ENCODE assay signal across 1 cellular context in the genomic region with DNA sequence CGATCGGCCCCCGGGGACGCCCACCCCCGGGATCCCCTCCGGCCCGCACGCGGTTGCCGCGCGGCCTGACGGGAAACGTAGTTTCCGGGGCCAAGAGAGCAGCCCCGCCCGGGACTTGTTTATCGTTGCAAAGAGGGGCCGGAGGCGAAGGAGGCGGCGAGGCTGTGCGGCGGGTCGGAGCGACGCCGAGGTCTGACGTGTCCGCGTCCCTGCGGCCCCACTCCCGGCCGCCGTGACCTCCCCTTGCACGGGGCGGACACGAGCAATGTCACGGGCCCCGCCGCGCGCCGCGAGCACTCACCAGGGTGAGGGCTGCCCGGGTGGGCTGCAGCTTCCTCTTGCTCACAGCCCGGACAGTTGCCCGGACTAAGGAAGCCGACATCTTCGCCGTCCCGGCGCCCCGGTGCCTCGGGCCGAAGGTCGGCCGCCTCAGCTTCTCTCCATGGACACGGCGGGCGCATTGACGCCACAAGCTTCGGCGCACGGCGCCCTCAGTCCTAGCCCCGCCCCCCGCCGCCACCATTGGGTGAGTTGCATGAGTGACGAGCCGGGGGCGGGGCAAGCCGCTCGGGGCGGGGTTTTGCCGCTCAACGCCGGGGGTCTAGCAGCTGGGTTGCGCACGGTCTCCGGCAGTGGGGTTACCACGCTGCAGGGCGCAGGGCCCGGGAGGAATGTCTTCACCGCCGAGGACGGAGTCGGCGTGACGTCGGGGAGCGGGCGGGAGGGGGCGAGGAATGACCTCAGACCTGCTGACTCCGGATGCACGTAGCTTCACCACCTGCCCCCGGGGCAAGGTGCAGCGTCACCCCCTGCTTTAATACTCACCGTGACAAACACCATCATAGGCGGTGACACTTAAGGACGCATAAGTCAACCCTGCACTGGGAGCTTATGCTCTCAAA.
TF ChIP-seq lines count a peak whose summit lies in the region.

Gene ISCA1 (minus strand): TSS at position 462 of the 902 bp plus-strand sequence. CDS start 80 bp downstream, at position 382.

TF ChIP-seq in HepG2, 621 proteins besides CTCF, POLR2A, EP300 and RAD21 (continued from another document and continues in another):
- TF ChIP-seq, protein P1, sequence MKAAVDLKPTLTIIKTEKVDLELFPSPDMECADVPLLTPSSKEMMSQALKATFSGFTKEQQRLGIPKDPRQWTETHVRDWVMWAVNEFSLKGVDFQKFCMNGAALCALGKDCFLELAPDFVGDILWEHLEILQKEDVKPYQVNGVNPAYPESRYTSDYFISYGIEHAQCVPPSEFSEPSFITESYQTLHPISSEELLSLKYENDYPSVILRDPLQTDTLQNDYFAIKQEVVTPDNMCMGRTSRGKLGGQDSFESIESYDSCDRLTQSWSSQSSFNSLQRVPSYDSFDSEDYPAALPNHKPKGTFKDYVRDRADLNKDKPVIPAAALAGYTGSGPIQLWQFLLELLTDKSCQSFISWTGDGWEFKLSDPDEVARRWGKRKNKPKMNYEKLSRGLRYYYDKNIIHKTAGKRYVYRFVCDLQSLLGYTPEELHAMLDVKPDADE (CRISPR knock-in tag; IDR thresholded peaks at IDR 0.05) = no peak; the same call in 1 of the 2 replicates
- peak; percentile 97 for TF ChIP-seq TAF1 (CRISPR knock-in tag; IDR thresholded peaks at IDR 0.05)
- no peak for TF ChIP-seq ZNF484 (CRISPR knock-in tag; IDR thresholded peaks at IDR 0.05; ENCODE audit: borderline replicate concordance, low read depth)
- no peak for TF ChIP-seq ZNF256 (CRISPR knock-in tag; conservative IDR thresholded peaks at IDR 0.05)
- TF ChIP-seq ARNTL (CRISPR knock-in tag; IDR thresholded peaks at IDR 0.05) = peak; percentile 80
- peak; percentile 9; the same call in 1 of the 2 replicates for TF ChIP-seq FOXA3 (CRISPR knock-in tag; IDR thresholded peaks at IDR 0.05)
- TF ChIP-seq CENPX (CRISPR knock-in tag; IDR thresholded peaks at IDR 0.05) = no peak
- no peak for TF ChIP-seq MTA3 (CRISPR knock-in tag; IDR thresholded peaks at IDR 0.05)
- TF ChIP-seq ZNF224 (CRISPR knock-in tag; IDR thresholded peaks at IDR 0.05) = peak; percentile 89; the same call in 1 of the 2 replicates
- no peak for TF ChIP-seq NR1H2 (CRISPR knock-in tag; IDR thresholded peaks at IDR 0.05; ENCODE audit: borderline replicate concordance, low read depth)
- TF ChIP-seq ZNF18 (CRISPR knock-in tag; IDR thresholded peaks at IDR 0.05; ENCODE audit: insufficient replicate concordance) = peak; percentile 84
- TF ChIP-seq POLR2AphosphoS5 (IDR thresholded peaks at IDR 0.05; ENCODE audit: low read depth, low read length) = peak; percentile 78
- TF ChIP-seq, protein P2, sequence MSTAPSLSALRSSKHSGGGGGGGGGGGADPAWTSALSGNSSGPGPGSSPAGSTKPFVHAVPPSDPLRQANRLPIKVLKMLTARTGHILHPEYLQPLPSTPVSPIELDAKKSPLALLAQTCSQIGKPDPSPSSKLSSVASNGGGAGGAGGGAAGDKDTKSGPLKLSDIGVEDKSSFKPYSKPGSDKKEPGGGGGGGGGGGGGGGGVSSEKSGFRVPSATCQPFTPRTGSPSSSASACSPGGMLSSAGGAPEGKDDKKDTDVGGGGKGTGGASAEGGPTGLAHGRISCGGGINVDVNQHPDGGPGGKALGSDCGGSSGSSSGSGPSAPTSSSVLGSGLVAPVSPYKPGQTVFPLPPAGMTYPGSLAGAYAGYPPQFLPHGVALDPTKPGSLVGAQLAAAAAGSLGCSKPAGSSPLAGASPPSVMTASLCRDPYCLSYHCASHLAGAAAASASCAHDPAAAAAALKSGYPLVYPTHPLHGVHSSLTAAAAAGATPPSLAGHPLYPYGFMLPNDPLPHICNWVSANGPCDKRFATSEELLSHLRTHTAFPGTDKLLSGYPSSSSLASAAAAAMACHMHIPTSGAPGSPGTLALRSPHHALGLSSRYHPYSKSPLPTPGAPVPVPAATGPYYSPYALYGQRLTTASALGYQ (CRISPR knock-in tag; IDR thresholded peaks at IDR 0.05) = peak; percentile 55; the same call in 1 of the 2 replicates
- peak; percentile 98 for TF ChIP-seq THAP11 (CRISPR knock-in tag; IDR thresholded peaks at IDR 0.05)
- no peak for TF ChIP-seq ARNT2 (CRISPR knock-in tag; IDR thresholded peaks at IDR 0.05; ENCODE audit: low read depth)
- TF ChIP-seq ELF1 (CRISPR knock-in tag; IDR thresholded peaks at IDR 0.05) = no peak
- no peak for TF ChIP-seq ZNF414 (CRISPR knock-in tag; IDR thresholded peaks at IDR 0.05)
- TF ChIP-seq ZNF792 (CRISPR knock-in tag; IDR thresholded peaks at IDR 0.05) = 0 out of 2 replicates have a peak, but pooled peaks have one; percentile 42
- TF ChIP-seq GATA4 (IDR thresholded peaks at IDR 0.05; ENCODE audit: borderline replicate concordance, low read depth) = no peak
- 0 out of 2 replicates have a peak, but pooled peaks have one; percentile 10 for TF ChIP-seq KDM1A (CRISPR knock-in tag; IDR thresholded peaks at IDR 0.05)
- TF ChIP-seq, protein P3, sequence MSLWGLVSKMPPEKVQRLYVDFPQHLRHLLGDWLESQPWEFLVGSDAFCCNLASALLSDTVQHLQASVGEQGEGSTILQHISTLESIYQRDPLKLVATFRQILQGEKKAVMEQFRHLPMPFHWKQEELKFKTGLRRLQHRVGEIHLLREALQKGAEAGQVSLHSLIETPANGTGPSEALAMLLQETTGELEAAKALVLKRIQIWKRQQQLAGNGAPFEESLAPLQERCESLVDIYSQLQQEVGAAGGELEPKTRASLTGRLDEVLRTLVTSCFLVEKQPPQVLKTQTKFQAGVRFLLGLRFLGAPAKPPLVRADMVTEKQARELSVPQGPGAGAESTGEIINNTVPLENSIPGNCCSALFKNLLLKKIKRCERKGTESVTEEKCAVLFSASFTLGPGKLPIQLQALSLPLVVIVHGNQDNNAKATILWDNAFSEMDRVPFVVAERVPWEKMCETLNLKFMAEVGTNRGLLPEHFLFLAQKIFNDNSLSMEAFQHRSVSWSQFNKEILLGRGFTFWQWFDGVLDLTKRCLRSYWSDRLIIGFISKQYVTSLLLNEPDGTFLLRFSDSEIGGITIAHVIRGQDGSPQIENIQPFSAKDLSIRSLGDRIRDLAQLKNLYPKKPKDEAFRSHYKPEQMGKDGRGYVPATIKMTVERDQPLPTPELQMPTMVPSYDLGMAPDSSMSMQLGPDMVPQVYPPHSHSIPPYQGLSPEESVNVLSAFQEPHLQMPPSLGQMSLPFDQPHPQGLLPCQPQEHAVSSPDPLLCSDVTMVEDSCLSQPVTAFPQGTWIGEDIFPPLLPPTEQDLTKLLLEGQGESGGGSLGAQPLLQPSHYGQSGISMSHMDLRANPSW (CRISPR knock-in tag; IDR thresholded peaks at IDR 0.05; ENCODE audit: borderline replicate concordance) = no peak
- TF ChIP-seq ZNF446 (CRISPR knock-in tag; IDR thresholded peaks at IDR 0.05) = no peak; the same call in 1 of the 2 replicates
- TF ChIP-seq, protein P4, sequence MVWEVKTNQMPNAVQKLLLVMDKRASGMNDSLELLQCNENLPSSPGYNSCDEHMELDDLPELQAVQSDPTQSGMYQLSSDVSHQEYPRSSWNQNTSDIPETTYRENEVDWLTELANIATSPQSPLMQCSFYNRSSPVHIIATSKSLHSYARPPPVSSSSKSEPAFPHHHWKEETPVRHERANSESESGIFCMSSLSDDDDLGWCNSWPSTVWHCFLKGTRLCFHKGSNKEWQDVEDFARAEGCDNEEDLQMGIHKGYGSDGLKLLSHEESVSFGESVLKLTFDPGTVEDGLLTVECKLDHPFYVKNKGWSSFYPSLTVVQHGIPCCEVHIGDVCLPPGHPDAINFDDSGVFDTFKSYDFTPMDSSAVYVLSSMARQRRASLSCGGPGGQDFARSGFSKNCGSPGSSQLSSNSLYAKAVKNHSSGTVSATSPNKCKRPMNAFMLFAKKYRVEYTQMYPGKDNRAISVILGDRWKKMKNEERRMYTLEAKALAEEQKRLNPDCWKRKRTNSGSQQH (CRISPR knock-in tag; IDR thresholded peaks at IDR 0.05; ENCODE audit: low read depth) = no peak
- peak; percentile 69 for TF ChIP-seq ZNF501 (CRISPR knock-in tag; IDR thresholded peaks at IDR 0.05)
- no peak for TF ChIP-seq CENPBD1 (CRISPR knock-in tag; IDR thresholded peaks at IDR 0.05; ENCODE audit: borderline replicate concordance, low read depth)
- TF ChIP-seq ZNF761 (CRISPR knock-in tag; conservative IDR thresholded peaks at IDR 0.05) = peak; percentile 81; the same call in 1 of the 2 replicates
- peak; percentile 70; the same call in 1 of the 2 replicates for TF ChIP-seq ZBTB3 (CRISPR knock-in tag; IDR thresholded peaks at IDR 0.05; ENCODE audit: borderline replicate concordance, low read depth)
- no peak for TF ChIP-seq TCF7 (IDR thresholded peaks at IDR 0.05; ENCODE audit: low read depth)
- no peak for TF ChIP-seq HOXA5 (CRISPR knock-in tag; IDR thresholded peaks at IDR 0.05)
- peak; percentile 76 for TF ChIP-seq FOXP4 (CRISPR knock-in tag; IDR thresholded peaks at IDR 0.05)
- TF ChIP-seq MED8 (CRISPR knock-in tag; IDR thresholded peaks at IDR 0.05; ENCODE audit: insufficient replicate concordance) = peak; percentile 24
- TF ChIP-seq TCF12 (IDR thresholded peaks at IDR 0.05) = no peak
- 0 out of 2 replicates have a peak, but pooled peaks have one; percentile 49 for TF ChIP-seq TCF12 (CRISPR knock-in tag; IDR thresholded peaks at IDR 0.05)
- no peak; the same call in 1 of the 2 replicates for TF ChIP-seq HINFP (CRISPR knock-in tag; IDR thresholded peaks at IDR 0.05; ENCODE audit: low read depth)
- TF ChIP-seq ZNF672 (CRISPR knock-in tag; IDR thresholded peaks at IDR 0.05) = no peak
- no peak for TF ChIP-seq ZNF296 (CRISPR knock-in tag; conservative IDR thresholded peaks at IDR 0.05)
- TF ChIP-seq NR2C2 (CRISPR knock-in tag; IDR thresholded peaks at IDR 0.05; ENCODE audit: borderline replicate concordance) = peak; percentile 93
- TF ChIP-seq ZUFSP (CRISPR knock-in tag; IDR thresholded peaks at IDR 0.05; ENCODE audit: borderline replicate concordance) = no peak
- TF ChIP-seq ZNF44 (CRISPR knock-in tag; IDR thresholded peaks at IDR 0.05) = 0 out of 2 replicates have a peak, but pooled peaks have one; percentile 33
- TF ChIP-seq ZNF704 (CRISPR knock-in tag; IDR thresholded peaks at IDR 0.05; ENCODE audit: borderline replicate concordance) = no peak; the same call in none of the 2 replicates
- TF ChIP-seq ZNF670 (CRISPR knock-in tag; IDR thresholded peaks at IDR 0.05; ENCODE audit: borderline replicate concordance) = peak; percentile 87
- no peak for TF ChIP-seq ZNF780A (CRISPR knock-in tag; IDR thresholded peaks at IDR 0.05)
